18 cellular contexts compared by ENCODE assay signal in the genomic region with DNA sequence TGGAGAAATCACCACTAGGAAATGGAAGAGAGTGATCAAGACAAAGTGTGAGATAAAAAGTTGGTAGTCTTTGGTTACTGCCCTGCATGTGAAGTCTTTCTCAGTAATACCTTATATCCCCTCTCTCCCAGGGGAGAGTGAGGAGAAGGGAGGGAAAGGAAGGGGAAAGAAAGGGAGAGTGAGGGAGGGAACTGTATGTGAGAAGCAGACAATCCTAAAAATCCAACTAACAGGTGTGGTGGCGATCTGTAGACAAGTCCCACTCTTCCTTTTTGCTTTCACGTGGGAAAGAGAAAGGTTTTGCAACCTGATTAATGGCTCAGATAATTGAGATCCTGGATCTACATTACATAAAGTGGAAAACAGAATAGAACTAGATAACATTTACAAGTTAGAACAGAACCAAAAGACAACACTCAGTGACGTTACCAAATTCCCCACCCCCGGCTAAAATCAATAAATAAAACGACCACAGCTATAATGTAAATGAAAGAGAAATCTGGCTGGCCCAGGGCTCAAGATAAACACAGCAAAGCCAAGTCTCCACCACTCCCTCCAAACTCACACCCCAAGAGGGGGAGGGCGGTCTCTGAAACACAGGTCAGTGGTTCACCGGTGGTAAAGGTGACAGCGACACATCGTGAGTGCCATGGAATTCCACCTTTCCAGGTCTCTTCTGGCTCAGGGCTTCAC. TPM values are rescaled to one million over a fixed set of nuclear protein-coding genes. Genes with fewer than 3 reads are reported as not detected.
DNase-seq lines count a peak whose midpoint lies in the region; ATAC-seq and TF ChIP-seq lines count a peak whose summit lies in the region.
"Had no signal": no experiment of that assay in that cellular context is flagged by ENCODE, and none has a peak within 500 bp of the region (broad histone marks: within the 10 kb centered on the region; RNA-seq: fewer than 3 reads in every experiment).

No MANE protein-coding gene starts in this region.

- no peak overlapping the region for H3K4me3 ChIP-seq in LNCaP clone FGC (ENCODE audit: low read depth, low read length)
- no peak overlapping the region for H3K4me3 ChIP-seq in stomach
- H3K4me3 ChIP-seq in lower lobe of right lung = no peak overlapping the region
- H3K4me3 ChIP-seq: GM23338, MG63, Peyer's patch, SJCRH30 had no signal

- H3K36me3 ChIP-seq in stomach (no peaks in the 10 kb centered on the region), lower lobe of right lung (no peaks in the 10 kb centered on the region)
- H3K36me3 ChIP-seq: MG63, Peyer's patch, SJCRH30 had no signal

- H3K9me3 ChIP-seq in stomach = no peaks in the 10 kb centered on the region
- no peaks in the 10 kb centered on the region for H3K9me3 ChIP-seq in lower lobe of right lung
- H3K9me3 ChIP-seq: MG63, Peyer's patch, SJCRH30 had no signal

- no peak for TF ChIP-seq POLR2A in stomach (IDR thresholded peaks at IDR 0.05)

- intact Hi-C loops in stomach (cut with DNase I; ENCODE audit: low total_unique reads) (no loop called here), lower lobe of right lung (cut with DNase I) (no loop called here)

- 16 to 39% (median 26%) methylated on average over 9 of the region's 9 CpGs for WGBS in stomach, 5 donors

- H3K27me3 ChIP-seq in stomach (no peaks in the 10 kb centered on the region), lower lobe of right lung (ENCODE audit: low read depth) (no peaks in the 10 kb centered on the region)
- H3K27me3 ChIP-seq: MG63, Peyer's patch, SJCRH30 had no signal

- peak; percentile 66 for DNase-seq in LNCaP clone FGC (ENCODE audit: low read depth)
- DNase-seq in stomach = peak; percentile 31
- DNase-seq in HuH-7 (ENCODE audit: low spot score) = no peak
- DNase-seq in lower lobe of right lung = no peak
- DNase-seq: HCEC 1CT, Karpas-422, MG63, NCI-H187 treated with DMSO at 0.1 percent for 48 hours, NCI-H2107, NCI-H446 treated with DMSO at 0.1 percent for 48 hours, NCI-H526 treated with DMSO at 0.1 percent for 48 hours, Peyer's patch, SJCRH30 had no signal

- H3K4me1 ChIP-seq in stomach (peaks cover 0 to 16% (median 6%) of the 10 kb centered on the region in 4 donors), lower lobe of right lung (no peaks in the 10 kb centered on the region)
- H3K4me1 ChIP-seq: Peyer's patch, SJCRH30 had no signal

- H3K27ac ChIP-seq in C4-2B = peak overlapping the region; percentile 16; the same call in 1 of the 2 replicates
- peak overlapping the region; percentile 53 for H3K27ac ChIP-seq in VCaP
- H3K27ac ChIP-seq in stomach = no peak overlapping the region
- no peak overlapping the region for H3K27ac ChIP-seq in lower lobe of right lung
- H3K27ac ChIP-seq: Peyer's patch, SJCRH30 had no signal

- ATAC-seq in GM21737 (IDR thresholded peaks at IDR 0.05; ENCODE audit: unreplicated experiment) (no peak), lower lobe of right lung (no peak)
- ATAC-seq: GM23338 had no signal

- TF ChIP-seq CTCF in C4-2B (conservative IDR thresholded peaks at IDR 0.05) (no peak), LNCaP clone FGC (IDR thresholded peaks at IDR 0.05; ENCODE audit: control insufficient read depth, extremely low read depth, insufficient read depth) (no peak), VCaP (conservative IDR thresholded peaks at IDR 0.05) (no peak), stomach (IDR thresholded peaks at IDR 0.05) (no peak), lower lobe of right lung (IDR thresholded peaks at IDR 0.05) (no peak)

- no peak for TF ChIP-seq EP300 in stomach (IDR thresholded peaks at IDR 0.05)

RNA-seq across cellular contexts. Expression of a gene that starts 10.0 kb away (rescaled TPM):
- total RNA-seq in stomach (100 to 1,000 TPM in 1 of 5 donors, 10 to 100 TPM in 4; 11.0 to 142 (median 27.4) TPM), lower lobe of right lung (33.4 TPM)
- 10 to 100 TPM; 23.2 to 32.0 (median 24.3) TPM for polyA plus RNA-seq in stomach
- total RNA-seq: SJCRH30; T-helper 1 cell treated with Interleukin-12 subunit alpha and Interleukin-12 subunit beta and Interleukin-4 antibody, amounts not matched to agents 30 ng/mL and 1 ng/mL, for 36 hours had no signal

Comparison
In these comparisons a context has a peak if more than half of its experiments do, and no peak if none do; other contexts are left out.
1. H3K27ac ChIP-seq: peak in C4-2B (single experiment) and VCaP (single experiment); none in stomach (0 of 5) and lower lobe of right lung (single experiment).
2. DNase-seq: peak in LNCaP clone FGC (single experiment) and stomach (single experiment); none in HuH-7 (single experiment) and lower lobe of right lung (single experiment).